In genomic region chr13:34246511-34246910, GRCh38 we compare ENCODE assay signal across 24 cellular contexts.
DNase-seq lines count a peak whose midpoint lies in the region; ATAC-seq and TF ChIP-seq lines count a peak whose summit lies in the region.
"Had no signal": no experiment of that assay in that cellular context is flagged by ENCODE, and none has a peak within 500 bp of the region (broad histone marks: within the 10 kb centered on the region; RNA-seq: fewer than 3 reads in every experiment).

No MANE protein-coding gene starts in this region.

- CTCF ChIA-PET in mammary epithelial cell (lab: Charles Lee; ENCODE audit: low non-redundant PET): no interaction called here

- ATAC-seq in left lung: peak; percentile 59
- ATAC-seq: natural killer cell had no signal

- no peak overlapping the region for H3K27ac Mint-ChIP-seq in activated CD4-positive, alpha-beta T cell treated with anti-CD3 and anti-CD28 coated beads, Interleukin-2, amount 10 ng/mL, durations not matched to agents 24 days and 14 days
- H3K27ac Mint-ChIP-seq: natural killer cell; T-helper 1 cell treated with Interleukin-12 subunit alpha and Interleukin-12 subunit beta and Interleukin-4 antibody, amounts not matched to agents 30 μg/mL and 1 μg/mL, for 36 hours had no signal

- H3K36me3 Mint-ChIP-seq in activated CD4-positive, alpha-beta T cell treated with anti-CD3 and anti-CD28 coated beads, Interleukin-2, amount 10 ng/mL, durations not matched to agents 24 days and 14 days (ENCODE audit: low read depth): no peaks in the 10 kb centered on the region
- H3K36me3 Mint-ChIP-seq: natural killer cell had no signal

- no peaks in the 10 kb centered on the region for H3K27me3 Mint-ChIP-seq in activated CD4-positive, alpha-beta T cell treated with anti-CD3 and anti-CD28 coated beads, Interleukin-2, amount 10 ng/mL, durations not matched to agents 24 days and 14 days

- H3K9me3 Mint-ChIP-seq in activated CD4-positive, alpha-beta T cell treated with anti-CD3 and anti-CD28 coated beads, Interleukin-2, amount 10 ng/mL, durations not matched to agents 24 days and 14 days: peaks cover 4% of the 10 kb centered on the region

- H3K27ac ChIP-seq in mammary epithelial cell (ENCODE audit: insufficient read depth, low read depth, low read length) (no peak overlapping the region), left lung (no peak overlapping the region)
- H3K27ac ChIP-seq: hepatocyte, parathyroid adenoma, transverse colon had no signal

- H4K20me1 ChIP-seq in mammary epithelial cell (ENCODE audit: insufficient read depth, low read length): no peaks in the 10 kb centered on the region

- no peaks in the 10 kb centered on the region for H3K36me3 ChIP-seq in mammary epithelial cell (ENCODE audit: insufficient read depth, low read length)
- H3K36me3 ChIP-seq in left lung: no peaks in the 10 kb centered on the region
- H3K36me3 ChIP-seq: BE2C, transverse colon had no signal

- WGBS in mammary epithelial cell (ENCODE audit: low coverage, missing lambda C conversion rate): 58% methylated on average over 2 of the region's 2 CpGs

- BruUV-seq in mammary epithelial cell (replicated peaks; lab: Mats Ljungman, UMichigan): no TSS peak

- peaks cover 15% of the 10 kb centered on the region for H3K4me1 ChIP-seq in mammary epithelial cell (ENCODE audit: insufficient read depth, low read length)
- H3K4me1 ChIP-seq in left lung: no peaks in the 10 kb centered on the region
- H3K4me1 ChIP-seq: BE2C, Caco-2, parathyroid adenoma had no signal

- in situ Hi-C loops in mammary epithelial cell (cut with MboI; ENCODE audit: low sequenced_read_pairs in 2 of 2): no loop called here

- DNase-seq in EL (peak; percentile 18), M059J (ENCODE audit: low read depth) (peak; percentile 85), mammary epithelial cell (peak; percentile 66), left lung (no peak), AG08396 (ENCODE audit: low spot score) (no peak), epidermal melanocyte (ENCODE audit: insufficient read length, low spot score) (no peak)
- DNase-seq in activated CD4-positive, alpha-beta T cell treated with anti-CD3 and anti-CD28 coated beads, Interleukin-2, amount 10 ng/mL, durations not matched to agents 24 days and 14 days: no peak
- DNase-seq: activated CD4-positive, alpha-beta T cell treated with anti-CD3 and anti-CD28 coated beads, Interleukin-2, amount 50 U/mL, for 4 hours; amniotic stem cell; BE2C; Caco-2; effector CD8-positive, alpha-beta T cell; GDM1; mesendoderm; natural killer cell; NCI-H1930; NCI-H446; SHP77 treated with DMSO at 0.1 percent for 48 hours; stimulated activated CD4-positive, alpha-beta T cell treated with anti-CD3 and anti-CD28 coated beads, Interleukin-1b, Interleukin-23, amount 100 ng/mL, for 48 hours; stimulated activated naive CD4-positive, alpha-beta T cell treated with Interleukin-2 at 50 U/mL for 16 hours; transverse colon had no signal

- intact Hi-C loops in mammary epithelial cell (cut with micrococcal nuclease): no loop called here
- intact Hi-C loops in left lung (cut with DNase I): no loop called here
- intact Hi-C loops in activated CD4-positive, alpha-beta T cell treated with anti-CD3 and anti-CD28 coated beads, Interleukin-2, amount 10 ng/mL, durations not matched to agents 24 days and 14 days (cut with micrococcal nuclease): no loop called here

- H3K9me3 ChIP-seq in mammary epithelial cell (replicated peaks; ENCODE audit: insufficient read depth, low read length) (no peaks in the 10 kb centered on the region), left lung (no peaks in the 10 kb centered on the region)
- H3K9me3 ChIP-seq: BE2C, Caco-2, transverse colon had no signal

- H3K4me3 ChIP-seq in mammary epithelial cell (replicated peaks in 1 of 3; ENCODE audit: insufficient read depth in 1 of 3, low read depth in 2 of 3, low read length in 3 of 3) (no peak overlapping the region), left lung (no peak overlapping the region)
- H3K4me3 ChIP-seq: hepatocyte, transverse colon had no signal

- H2AFZ ChIP-seq in mammary epithelial cell (ENCODE audit: low read depth, low read length): no peak overlapping the region
- H2AFZ ChIP-seq: hepatocyte, parathyroid adenoma had no signal

- dilution Hi-C loops in mammary epithelial cell (cut with HindIII; ENCODE audit: low sequenced_read_pairs): no loop called here

- no peak overlapping the region for H3K9ac ChIP-seq in mammary epithelial cell (ENCODE audit: insufficient read depth, low read length)
- H3K9ac ChIP-seq: parathyroid adenoma had no signal

- H3K4me1 Mint-ChIP-seq in activated CD4-positive, alpha-beta T cell treated with anti-CD3 and anti-CD28 coated beads, Interleukin-2, amount 10 ng/mL, durations not matched to agents 24 days and 14 days: peaks cover 2% of the 10 kb centered on the region
- H3K4me1 Mint-ChIP-seq: natural killer cell had no signal

- TF ChIP-seq CTCF in mammary epithelial cell (conservative IDR thresholded peaks at IDR 0.05 in 1 of 2, IDR thresholded peaks at IDR 0.05 in 1 of 2; ENCODE audit: extremely low read depth in 1 of 2, insufficient read depth in 1 of 2, low read depth in 1 of 2, low read length in 2 of 2) (no peak), left lung (IDR thresholded peaks at IDR 0.05) (no peak)

- H3K79me2 ChIP-seq in mammary epithelial cell (ENCODE audit: insufficient read depth, low read length): no peaks in the 10 kb centered on the region
- H3K79me2 ChIP-seq: hepatocyte, parathyroid adenoma had no signal

- H3K4me3 Mint-ChIP-seq in activated CD4-positive, alpha-beta T cell treated with anti-CD3 and anti-CD28 coated beads, Interleukin-2, amount 10 ng/mL, durations not matched to agents 24 days and 14 days: no peak overlapping the region
- H3K4me3 Mint-ChIP-seq: natural killer cell; T-helper 1 cell treated with Interleukin-12 subunit alpha and Interleukin-12 subunit beta and Interleukin-4 antibody, amounts not matched to agents 30 μg/mL and 1 μg/mL, for 36 hours had no signal

- H3K27me3 ChIP-seq in mammary epithelial cell (ENCODE audit: insufficient read depth, low read length): no peaks in the 10 kb centered on the region
- no peaks in the 10 kb centered on the region for H3K27me3 ChIP-seq in left lung
- H3K27me3 ChIP-seq: BE2C, hepatocyte, transverse colon had no signal

- no peak overlapping the region for H3K4me2 ChIP-seq in mammary epithelial cell (ENCODE audit: insufficient read depth, low read depth, low read length)
- H3K4me2 ChIP-seq: hepatocyte had no signal

Comparison
In these comparisons a context has a peak if more than half of its experiments do, and no peak if none do; other contexts are left out.
1. DNase-seq: peak in EL (single experiment), M059J (single experiment) and mammary epithelial cell (single experiment); none in left lung (0 of 2), AG08396 (single experiment), activated CD4-positive, alpha-beta T cell treated with anti-CD3 and anti-CD28 coated beads, Interleukin-2, amount 10 ng/mL, durations not matched to agents 24 days and 14 days (single experiment) and epidermal melanocyte (single experiment).